ENCODE assay signal across 11 cellular contexts in genomic region chr20:4812216-4812615, GRCh38. TPM values are rescaled to one million over a fixed set of nuclear protein-coding genes. Genes with fewer than 3 reads are reported as not detected.
A peak's percentile ranks its signal among the peaks of the same experiment; 100 is the strongest.
DNase-seq lines count a peak whose midpoint lies in the region; ATAC-seq and TF ChIP-seq lines count a peak whose summit lies in the region.
"Had no signal": no experiment of that assay in that cellular context is flagged by ENCODE, and none has a peak within 500 bp of the region (broad histone marks: within the 10 kb centered on the region; RNA-seq: fewer than 3 reads in every experiment).

No MANE protein-coding gene starts in this region.

- peaks cover 71% of the 10 kb centered on the region for H3K4me1 ChIP-seq in CD8-positive, alpha-beta T cell (ENCODE audit: insufficient read depth, low read length)
- H3K4me1 ChIP-seq in ascending aorta = peaks cover 0 to 2% of the 10 kb centered on the region in 2 donors
- H3K4me1 ChIP-seq in neural progenitor cell = peaks cover 7% of the 10 kb centered on the region

- TF ChIP-seq CTCF in CD8-positive, alpha-beta T cell (IDR thresholded peaks at IDR 0.05) = no peak
- TF ChIP-seq CTCF in NB4 (IDR thresholded peaks at IDR 0.05; ENCODE audit: low read depth, low read length) (no peak), ascending aorta (IDR thresholded peaks at IDR 0.05) (no peak), neural progenitor cell (IDR thresholded peaks at IDR 0.05) (no peak), GM20000 (IDR thresholded peaks at IDR 0.05; ENCODE audit: extremely low read depth, missing control alignments) (no peak)

- H3K27ac ChIP-seq in CD8-positive, alpha-beta T cell (ENCODE audit: low read depth, low read length) = peak overlapping the region; percentile 92
- H3K27ac ChIP-seq in ascending aorta (peak overlapping the region; percentile 39 to 61), neural progenitor cell (no peak overlapping the region)

- TF ChIP-seq POLR2A in NB4 (IDR thresholded peaks at IDR 0.05; ENCODE audit: extremely low read depth, insufficient read length) = no peak

- H3K36me3 Mint-ChIP-seq in CD8-positive, alpha-beta T cell = peaks cover 13% of the 10 kb centered on the region
- peaks cover 8% of the 10 kb centered on the region for H3K36me3 Mint-ChIP-seq in neural progenitor cell

- peaks cover 89% of the 10 kb centered on the region for H3K4me1 Mint-ChIP-seq in CD8-positive, alpha-beta T cell (ENCODE audit: low read depth)
- peaks cover 42% of the 10 kb centered on the region for H3K4me1 Mint-ChIP-seq in neural progenitor cell

- ATAC-seq in CD8-positive, alpha-beta T cell = no peak
- ATAC-seq in HG03442 (IDR thresholded peaks at IDR 0.05; ENCODE audit: unreplicated experiment) = no peak
- ATAC-seq in GM18520 (IDR thresholded peaks at IDR 0.05; ENCODE audit: unreplicated experiment) = no peak

- peak in 3 of 7 experiments; percentile 27 to 48 (median 28) for DNase-seq in CD8-positive, alpha-beta T cell
- no peak for DNase-seq in NB4 (ENCODE audit: low read depth)
- no peak for DNase-seq in ascending aorta (ENCODE audit: low spot score in 2 of 2)
- DNase-seq in neural progenitor cell (ENCODE audit: low spot score) = no peak
- DNase-seq in GM20000 (ENCODE audit: low spot score) = no peak
- no peak for DNase-seq in NCI-H2107 treated with DMSO at 0.1 percent for 48 hours (lab: John Stamatoyannopoulos, UW; ENCODE audit: unreplicated experiment)
- DNase-seq: NCI-H146; NK-92 treated with Interleukin-12 subunit alpha and Interleukin-12 subunit beta, amount 100 ng/mL, for 24 hours had no signal

- H3K9ac ChIP-seq in neural progenitor cell = no peak overlapping the region

- intact Hi-C loops in CD8-positive, alpha-beta T cell (cut with DNase I, micrococcal nuclease) = loop anchor here (5.0 kb wide), 2 partner anchors 315 to 1015 kb away; partner anchors contain the start of genes CDS2 (in 2 of the 2) and CDC25B (in 1 of the 2)
- intact Hi-C loops in ascending aorta (cut with DNase I) = no loop called here

- no peak overlapping the region for H3K4me2 ChIP-seq in neural progenitor cell

- H3K79me2 ChIP-seq in neural progenitor cell (ENCODE audit: low read depth) = no peaks in the 10 kb centered on the region

- no peaks in the 10 kb centered on the region for H4K20me1 ChIP-seq in neural progenitor cell (ENCODE audit: low read depth)

- peak overlapping the region; percentile 16 for H3K4me3 ChIP-seq in CD8-positive, alpha-beta T cell (ENCODE audit: low read depth, low read length)
- H3K4me3 ChIP-seq in NB4 (ENCODE audit: low read depth, low read length) (peak overlapping the region; percentile 41), ascending aorta (no peak overlapping the region), neural progenitor cell (no peak overlapping the region)

- no peaks in the 10 kb centered on the region for H3K9me3 ChIP-seq in CD8-positive, alpha-beta T cell (ENCODE audit: low read length)
- H3K9me3 ChIP-seq in ascending aorta = no peaks in the 10 kb centered on the region
- no peaks in the 10 kb centered on the region for H3K9me3 ChIP-seq in neural progenitor cell (ENCODE audit: low read depth)

- POLR2A ChIA-PET in CD8-positive, alpha-beta T cell (lab: Charles Lee) = interaction anchor here (0.6 to 1.4 kb wide), 6 partner anchors 15 to 143 kb away, joined by 3 to 6 read pairs (median 3); no protein-coding TSS in a partner anchor

- peak overlapping the region; percentile 75 for H3K4me3 Mint-ChIP-seq in CD8-positive, alpha-beta T cell
- no peak overlapping the region for H3K4me3 Mint-ChIP-seq in neural progenitor cell
- H3K4me3 Mint-ChIP-seq: nephron had no signal

- CTCF ChIA-PET in CD8-positive, alpha-beta T cell (lab: Charles Lee) = interaction anchor here (1.0 to 1.4 kb wide), 2 partner anchors 50 to 245 kb away, joined by 3 to 6 read pairs; no protein-coding TSS in a partner anchor

- no peaks in the 10 kb centered on the region for H3K27me3 Mint-ChIP-seq in CD8-positive, alpha-beta T cell (ENCODE audit: low read depth)
- peaks cover 4% of the 10 kb centered on the region for H3K27me3 Mint-ChIP-seq in neural progenitor cell (ENCODE audit: insufficient read depth, low read depth)

- H2AFZ ChIP-seq in neural progenitor cell (replicated peaks) = no peak overlapping the region

- H3K36me3 ChIP-seq in CD8-positive, alpha-beta T cell (ENCODE audit: insufficient read depth, low read length) = no peaks in the 10 kb centered on the region
- no peaks in the 10 kb centered on the region for H3K36me3 ChIP-seq in ascending aorta
- no peaks in the 10 kb centered on the region for H3K36me3 ChIP-seq in neural progenitor cell

- no peaks in the 10 kb centered on the region for H3K9me3 Mint-ChIP-seq in CD8-positive, alpha-beta T cell
- peaks cover 2% of the 10 kb centered on the region for H3K9me3 Mint-ChIP-seq in neural progenitor cell
- H3K9me3 Mint-ChIP-seq: nephron had no signal

- H3K27ac Mint-ChIP-seq in CD8-positive, alpha-beta T cell = peak overlapping the region; percentile 100
- H3K27ac Mint-ChIP-seq in neural progenitor cell = peak overlapping the region; percentile 81
- H3K27ac Mint-ChIP-seq: nephron had no signal

- no peaks in the 10 kb centered on the region for H3K27me3 ChIP-seq in CD8-positive, alpha-beta T cell (ENCODE audit: insufficient read depth, low read length)
- no peaks in the 10 kb centered on the region for H3K27me3 ChIP-seq in ascending aorta
- H3K27me3 ChIP-seq in neural progenitor cell = no peaks in the 10 kb centered on the region

- no peaks in the 10 kb centered on the region for H3F3A ChIP-seq in neural progenitor cell (ENCODE audit: low read depth)

RNA-seq across cellular contexts. Expression of gene RASSF2, which starts 11.2 kb away (rescaled TPM):
- total RNA-seq in CD8-positive, alpha-beta T cell = 10 to 100 TPM; 21.0 to 21.5 TPM
- total RNA-seq in ascending aorta (23.7 TPM), neural progenitor cell (ENCODE audit: low replicate concordance) (13.9 and 14.6 TPM in 2 replicates)

Comparison
In these comparisons a context has a peak if more than half of its experiments do, and no peak if none do; other contexts are left out.
1. H3K4me3 ChIP-seq: peak in CD8-positive, alpha-beta T cell (single experiment) and NB4 (single experiment); none in ascending aorta (0 of 2) and neural progenitor cell (single experiment).